Comparison of ENCODE assay signal across 8 cellular contexts in genomic region chrX:129737921-129738320, GRCh38. TPM values are rescaled to one million over a fixed set of nuclear protein-coding genes. Genes with fewer than 3 reads are reported as not detected.
DNase-seq lines count a peak whose midpoint lies in the region; ATAC-seq and TF ChIP-seq lines count a peak whose summit lies in the region.

No MANE protein-coding gene starts in this region.

- DNase-seq in Caco-2 (no peak), KBM-7 (peak; percentile 29), naive B cell (peak; percentile 47), NK-92 (lab: John Stamatoyannopoulos, UW; ENCODE audit: unreplicated experiment) (no peak), nucleus accumbens (lab: John Stamatoyannopoulos, UW) (no peak), ACHN (no peak)

- H3K4me1 Mint-ChIP-seq in Caco-2 (ENCODE audit: low read depth, unreplicated experiment) = peaks cover 20% of the 10 kb centered on the region
- peaks cover 44% of the 10 kb centered on the region for H3K4me1 Mint-ChIP-seq in dendritic cell treated with granulocyte-macrophage colony-stimulating factor and Interleukin-4, amounts not matched to agents 40 ng/mL and 50 ng/mL, for 4 days (ENCODE audit: low read depth)
- H3K4me1 Mint-ChIP-seq in naive B cell = peaks cover 20 to 39% (median 35%) of the 10 kb centered on the region in 3 donors

- POLR2A ChIA-PET in Caco-2 (lab: Charles Lee) = no interaction called here

- ATAC-seq in naive B cell (ENCODE audit: low read depth in 2 of 2) = peak; percentile 85 to 91
- ATAC-seq in GM18502 (IDR thresholded peaks at IDR 0.05; ENCODE audit: poor library complexity, unreplicated experiment) = no peak

- no TSS peak for BruUV-seq in Caco-2 (replicated peaks; lab: Mats Ljungman, UMichigan)

- H3K36me3 ChIP-seq in Caco-2 (ENCODE audit: control insufficient read depth, insufficient read depth, low read length) = no peaks in the 10 kb centered on the region

- in situ Hi-C loops in KBM-7 (cut with MboI; ENCODE audit: low pct_unique_long_range_greater_than_20kb, low sequenced_read_pairs) (loop anchor here (25.0 kb wide), 1 partner anchor 101 kb away; no protein-coding TSS in a partner anchor), ACHN (cut with HindIII; ENCODE audit: low pct_ligation_motif_present, low pct_unique_long_range_greater_than_20kb, low sequenced_read_pairs) (no loop called here)

- no peaks in the 10 kb centered on the region for H3K27me3 Mint-ChIP-seq in Caco-2 (ENCODE audit: insufficient read depth, unreplicated experiment)
- H3K27me3 Mint-ChIP-seq in dendritic cell treated with granulocyte-macrophage colony-stimulating factor and Interleukin-4, amounts not matched to agents 40 ng/mL and 50 ng/mL, for 4 days = no peaks in the 10 kb centered on the region
- peaks cover 0 to 8% (median 0%) of the 10 kb centered on the region in 3 donors for H3K27me3 Mint-ChIP-seq in naive B cell

- intact Hi-C loops in Caco-2 (cut with micrococcal nuclease; ENCODE audit: unreplicated experiment) = no loop called here
- intact Hi-C loops in dendritic cell treated with granulocyte-macrophage colony-stimulating factor and Interleukin-4, amounts not matched to agents 40 ng/mL and 50 ng/mL, for 4 days (cut with micrococcal nuclease) = loop anchor here (10.0 kb wide), 2 partner anchors 47 to 77 kb away; no protein-coding TSS in a partner anchor

- peak overlapping the region; percentile 34 for H3K27ac Mint-ChIP-seq in Caco-2 (ENCODE audit: unreplicated experiment)
- peak overlapping the region; percentile 88 for H3K27ac Mint-ChIP-seq in dendritic cell treated with granulocyte-macrophage colony-stimulating factor and Interleukin-4, amounts not matched to agents 40 ng/mL and 50 ng/mL, for 4 days
- H3K27ac Mint-ChIP-seq in naive B cell = peak overlapping the region; percentile 67 to 97 (median 79)

- H3K4me1 ChIP-seq in Caco-2 = peaks cover 17% of the 10 kb centered on the region

- no peaks in the 10 kb centered on the region for H3K27me3 ChIP-seq in Caco-2 (replicated peaks; ENCODE audit: control insufficient read depth, insufficient read depth, low read length)

- H3K9me3 ChIP-seq in Caco-2 = no peaks in the 10 kb centered on the region

- H3K4me3 ChIP-seq in Caco-2 (ENCODE audit: low read depth, low read length) = no peak overlapping the region

- H3K9me3 Mint-ChIP-seq in Caco-2 (ENCODE audit: unreplicated experiment) (no peaks in the 10 kb centered on the region), naive B cell (peaks cover 0 to 3% (median 0%) of the 10 kb centered on the region in 7 donors)
- no peaks in the 10 kb centered on the region for H3K9me3 Mint-ChIP-seq in dendritic cell treated with granulocyte-macrophage colony-stimulating factor and Interleukin-4, amounts not matched to agents 40 ng/mL and 50 ng/mL, for 4 days

- H3K4me3 Mint-ChIP-seq in Caco-2 (ENCODE audit: unreplicated experiment) (no peak overlapping the region), naive B cell (peak overlapping the region in 5 of 8 donors; percentile 17 to 72 (median 53))
- no peak overlapping the region for H3K4me3 Mint-ChIP-seq in dendritic cell treated with granulocyte-macrophage colony-stimulating factor and Interleukin-4, amounts not matched to agents 40 ng/mL and 50 ng/mL, for 4 days

- CTCF ChIA-PET in Caco-2 (lab: Charles Lee) = no interaction called here

- TF ChIP-seq CTCF in Caco-2 (IDR thresholded peaks at IDR 0.05; ENCODE audit: insufficient read depth in 1 of 2, low read depth in 1 of 2, low read length in 1 of 2, severe bottlenecking in 1 of 2, unreplicated experiment in 1 of 2) = no peak

- H3K36me3 Mint-ChIP-seq in Caco-2 (ENCODE audit: insufficient read depth, unreplicated experiment) = no peaks in the 10 kb centered on the region
- H3K36me3 Mint-ChIP-seq in dendritic cell treated with granulocyte-macrophage colony-stimulating factor and Interleukin-4, amounts not matched to agents 40 ng/mL and 50 ng/mL, for 4 days (ENCODE audit: low read depth) = no peaks in the 10 kb centered on the region
- no peaks in the 10 kb centered on the region for H3K36me3 Mint-ChIP-seq in naive B cell

RNA-seq across cellular contexts. Expression of gene XPNPEP2, which starts 0.9 kb away (rescaled TPM):
- total RNA-seq in Caco-2 (2022) = 0.32 TPM in 2 replicates
- under 1 TPM in 4 of 6 donors, not detected in 2; 0.11 to 0.58 (median 0.22) TPM for polyA plus RNA-seq in naive B cell (ENCODE audit: low read depth in 6 of 6)

RNA-seq across cellular contexts. Expression of gene SASH3, which starts 41.8 kb away (rescaled TPM):
- not detected in 2 replicates for total RNA-seq in Caco-2 (2022)
- 100 to 1,000 TPM in 4 of 6 donors, 10 to 100 TPM in 2; 89.4 to 191 (median 128) TPM for polyA plus RNA-seq in naive B cell (ENCODE audit: low read depth in 6 of 6)

Comparison
In these comparisons a context has a peak if more than half of its experiments do, and no peak if none do; other contexts are left out.
1. DNase-seq: peak in KBM-7 (single experiment) and naive B cell (single experiment); none in Caco-2 (0 of 2), NK-92 (single experiment), nucleus accumbens (0 of 56) and ACHN (single experiment).
2. H3K27ac Mint-ChIP-seq: peak in every context shown above with its lines; median percentile 88 in dendritic cell treated with granulocyte-macrophage colony-stimulating factor and Interleukin-4, amounts not matched to agents 40 ng/mL and 50 ng/mL, for 4 days; 79 in naive B cell; 34 in Caco-2.
3. H3K4me3 Mint-ChIP-seq: peak in naive B cell (5 of 8); none in Caco-2 (single experiment) and dendritic cell treated with granulocyte-macrophage colony-stimulating factor and Interleukin-4, amounts not matched to agents 40 ng/mL and 50 ng/mL, for 4 days (single experiment).